Comparison of ENCODE assay signal across 8 cellular contexts in the genomic region with DNA sequence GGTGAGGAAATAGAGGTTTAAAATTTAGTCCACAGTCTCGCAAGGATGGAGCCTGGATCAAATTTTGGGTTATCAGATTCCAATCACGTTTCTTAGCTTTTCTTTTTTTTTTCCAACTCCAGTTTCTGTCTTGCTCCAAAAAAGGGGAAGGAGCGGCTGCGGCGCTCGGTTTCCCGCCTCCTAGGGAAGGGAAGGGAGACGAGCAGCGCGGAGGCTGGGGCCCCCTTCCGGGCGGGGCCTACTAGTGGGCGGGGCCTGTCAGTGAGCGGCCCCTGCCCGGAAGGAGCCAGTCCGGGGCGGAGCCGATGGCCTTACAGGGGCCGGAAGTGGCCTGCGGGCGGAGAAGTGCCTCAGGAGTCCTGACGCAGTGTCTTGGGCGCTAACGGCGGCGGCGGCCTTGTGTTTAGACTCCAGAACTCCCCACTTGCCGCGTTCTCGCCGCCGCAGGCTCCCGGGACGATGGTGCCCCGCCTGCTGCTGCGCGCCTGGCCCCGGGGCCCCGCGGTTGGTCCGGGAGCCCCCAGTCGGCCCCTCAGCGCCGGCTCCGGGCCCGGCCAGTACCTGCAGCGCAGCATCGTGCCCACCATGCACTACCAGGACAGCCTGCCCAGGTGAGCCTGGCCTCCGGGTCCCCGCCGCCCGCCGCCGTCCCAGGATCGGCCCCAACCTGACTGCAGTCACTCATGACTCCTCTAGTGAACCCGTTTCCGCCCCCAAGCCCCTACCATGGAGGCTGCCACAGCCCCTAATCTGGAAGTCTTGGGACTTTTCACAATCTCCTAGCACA. TPM values are rescaled to one million over a fixed set of nuclear protein-coding genes. Genes with fewer than 3 reads are reported as not detected.
DNase-seq lines count a peak whose midpoint lies in the region; ATAC-seq, FAIRE-seq and TF ChIP-seq lines count a peak whose summit lies in the region.

A gene (plus strand): TSS at position 340 of the 787 bp plus-strand sequence. CDS start 120 bp downstream, at position 460.

- peak; percentile 96 for DNase-seq in EL
- DNase-seq in H54 (ENCODE audit: insufficient read length, low spot score) = peak; percentile 94
- DNase-seq in M059J (ENCODE audit: low read depth) = peak; percentile 94
- DNase-seq in activated T-helper 2 cell treated with anti-CD3 and anti-CD28 coated beads, Interferon-gamma antibody, Interleukin-2, Interleukin-4, amounts not matched to agents 10 μg/mL and 5 μg/mL and 100 μg/mL, durations not matched to agents 14 hours and 24 hours and 36 hours (ENCODE audit: low spot score) = peak; percentile 90
- DNase-seq in fibroblast of mammary gland (ENCODE audit: low read depth) = peak; percentile 88
- DNase-seq in naive thymus-derived CD8-positive, alpha-beta T cell = peak; percentile 80 to 95 (median 88)
- peak; percentile 84 for DNase-seq in stimulated activated naive B cell treated with anti-CD40 and anti-IgM and Interleukin-4, amounts not matched to agents 10 μg/mL and 1 μg/mL and 100 μg/mL, for 72 hours

- peak within 1 kb of the TSS; percentile 76 for H3K4me3 ChIP-seq in fibroblast of mammary gland (ENCODE audit: control insufficient read depth, low read depth, low read length)

- TF ChIP-seq POLR2A in H54 (IDR thresholded peaks at IDR 0.05; ENCODE audit: low read depth, low read length) (peak; percentile 91), Raji (IDR thresholded peaks at IDR 0.05; ENCODE audit: insufficient read depth, low read depth, low read length) (peak; percentile 92)

- peak within 1 kb of the TSS; percentile 90 for H3K27ac Mint-ChIP-seq in activated T-helper 2 cell treated with anti-CD3 and anti-CD28 coated beads, Interferon-gamma antibody, Interleukin-2, Interleukin-4, amounts not matched to agents 10 μg/mL and 5 μg/mL and 100 μg/mL, durations not matched to agents 14 hours and 24 hours and 36 hours
- H3K27ac Mint-ChIP-seq in naive thymus-derived CD8-positive, alpha-beta T cell = peak within 1 kb of the TSS; percentile 94 to 100 (median 99)
- peak within 1 kb of the TSS; percentile 96 for H3K27ac Mint-ChIP-seq in stimulated activated naive B cell treated with anti-CD40 and anti-IgM and Interleukin-4, amounts not matched to agents 10 μg/mL and 1 μg/mL and 100 μg/mL, for 72 hours

- H3K9me3 Mint-ChIP-seq in activated T-helper 2 cell treated with anti-CD3 and anti-CD28 coated beads, Interferon-gamma antibody, Interleukin-2, Interleukin-4, amounts not matched to agents 10 μg/mL and 5 μg/mL and 100 μg/mL, durations not matched to agents 14 hours and 24 hours and 36 hours = no peaks in the 10 kb centered on the region
- no peaks in the 10 kb centered on the region for H3K9me3 Mint-ChIP-seq in naive thymus-derived CD8-positive, alpha-beta T cell
- peaks cover 2 to 4% of the 10 kb centered on the region in 2 donors for H3K9me3 Mint-ChIP-seq in stimulated activated naive B cell treated with anti-CD40 and anti-IgM and Interleukin-4, amounts not matched to agents 10 μg/mL and 1 μg/mL and 100 μg/mL, for 72 hours

- ATAC-seq in naive thymus-derived CD8-positive, alpha-beta T cell = peak; percentile 95
- peak; percentile 99 for ATAC-seq in stimulated activated naive B cell treated with anti-CD40 and anti-IgM and Interleukin-4, amounts not matched to agents 10 μg/mL and 1 μg/mL and 100 μg/mL, for 72 hours (replicated peaks)

- peaks cover 22% of the 10 kb centered on the region for H3K4me1 Mint-ChIP-seq in activated T-helper 2 cell treated with anti-CD3 and anti-CD28 coated beads, Interferon-gamma antibody, Interleukin-2, Interleukin-4, amounts not matched to agents 10 μg/mL and 5 μg/mL and 100 μg/mL, durations not matched to agents 14 hours and 24 hours and 36 hours (ENCODE audit: low read depth)
- H3K4me1 Mint-ChIP-seq in naive thymus-derived CD8-positive, alpha-beta T cell = peaks cover 17 to 40% (median 38%) of the 10 kb centered on the region in 4 donors
- H3K4me1 Mint-ChIP-seq in stimulated activated naive B cell treated with anti-CD40 and anti-IgM and Interleukin-4, amounts not matched to agents 10 μg/mL and 1 μg/mL and 100 μg/mL, for 72 hours = peaks cover 14 to 25% of the 10 kb centered on the region in 2 donors

- H3K27me3 Mint-ChIP-seq in activated T-helper 2 cell treated with anti-CD3 and anti-CD28 coated beads, Interferon-gamma antibody, Interleukin-2, Interleukin-4, amounts not matched to agents 10 μg/mL and 5 μg/mL and 100 μg/mL, durations not matched to agents 14 hours and 24 hours and 36 hours (ENCODE audit: low read depth) = no peaks in the 10 kb centered on the region
- H3K27me3 Mint-ChIP-seq in naive thymus-derived CD8-positive, alpha-beta T cell = no peaks in the 10 kb centered on the region
- H3K27me3 Mint-ChIP-seq in stimulated activated naive B cell treated with anti-CD40 and anti-IgM and Interleukin-4, amounts not matched to agents 10 μg/mL and 1 μg/mL and 100 μg/mL, for 72 hours = no peaks in the 10 kb centered on the region

- H3K4me3 Mint-ChIP-seq in activated T-helper 2 cell treated with anti-CD3 and anti-CD28 coated beads, Interferon-gamma antibody, Interleukin-2, Interleukin-4, amounts not matched to agents 10 μg/mL and 5 μg/mL and 100 μg/mL, durations not matched to agents 14 hours and 24 hours and 36 hours (ENCODE audit: low read depth) = peak within 1 kb of the TSS; percentile 89
- peak within 1 kb of the TSS; percentile 88 to 97 (median 96) for H3K4me3 Mint-ChIP-seq in naive thymus-derived CD8-positive, alpha-beta T cell
- peak within 1 kb of the TSS; percentile 85 to 93 for H3K4me3 Mint-ChIP-seq in stimulated activated naive B cell treated with anti-CD40 and anti-IgM and Interleukin-4, amounts not matched to agents 10 μg/mL and 1 μg/mL and 100 μg/mL, for 72 hours

- peak; percentile 60 for FAIRE-seq in H54 (lab: Jason Lieb, UNC)

- H3K36me3 Mint-ChIP-seq in activated T-helper 2 cell treated with anti-CD3 and anti-CD28 coated beads, Interferon-gamma antibody, Interleukin-2, Interleukin-4, amounts not matched to agents 10 μg/mL and 5 μg/mL and 100 μg/mL, durations not matched to agents 14 hours and 24 hours and 36 hours (ENCODE audit: low read depth) = peaks cover 25% of the 10 kb centered on the region
- peaks cover 0 to 11% (median 3%) of the 10 kb centered on the region in 3 donors for H3K36me3 Mint-ChIP-seq in naive thymus-derived CD8-positive, alpha-beta T cell
- H3K36me3 Mint-ChIP-seq in stimulated activated naive B cell treated with anti-CD40 and anti-IgM and Interleukin-4, amounts not matched to agents 10 μg/mL and 1 μg/mL and 100 μg/mL, for 72 hours = peaks cover 16 to 18% of the 10 kb centered on the region in 2 donors

- intact Hi-C loops in activated T-helper 2 cell treated with anti-CD3 and anti-CD28 coated beads, Interferon-gamma antibody, Interleukin-2, Interleukin-4, amounts not matched to agents 10 μg/mL and 5 μg/mL and 100 μg/mL, durations not matched to agents 14 hours and 24 hours and 36 hours (cut with micrococcal nuclease) = loop anchor here (10.0 kb wide), 3 partner anchors 58 to 858 kb away; a partner anchor contains a TSS

- POLR2A ChIA-PET in naive thymus-derived CD8-positive, alpha-beta T cell (lab: Charles Lee) = interaction anchor here (0.6 to 2.4 kb wide), 8 partner anchors 10 to 130 kb away, joined by 3 to 12 read pairs (median 4); a partner anchor contains a TSS

- TF ChIP-seq CTCF in fibroblast of mammary gland (conservative IDR thresholded peaks at IDR 0.05; ENCODE audit: control insufficient read depth, insufficient read depth, low read depth, low read length) = no peak

RNA-seq across cellular contexts. Expression of the gene that starts here (rescaled TPM):
- total RNA-seq in M059J (2014; rRNA removed; shearing (Covaris generic)) = 18.3 and 23.4 TPM in 2 replicates
- total RNA-seq in activated T-helper 2 cell treated with anti-CD3 and anti-CD28 coated beads, Interferon-gamma antibody, Interleukin-2, Interleukin-4, amounts not matched to agents 10 μg/mL and 5 μg/mL and 100 μg/mL, durations not matched to agents 14 hours and 24 hours and 36 hours = 23.3 and 25.3 TPM in 2 replicates
- 10 to 100 TPM; 23.1 to 24.2 TPM for total RNA-seq in naive thymus-derived CD8-positive, alpha-beta T cell
- 10 to 100 TPM; 15.2 to 23.8 (median 19.1) TPM for polyA plus RNA-seq in naive thymus-derived CD8-positive, alpha-beta T cell

Comparison
In these comparisons a context has a peak if more than half of its experiments do, and no peak if none do; other contexts are left out.
1. Peak in every context shown above with its lines: DNase-seq, ATAC-seq and H3K4me3 ChIP-seq.